In genomic region chr7:66103994-66104393, GRCh38 we compare ENCODE assay signal across 2 cellular contexts.
TF ChIP-seq lines count a peak whose summit lies in the region.
"Not testable (repeated sequence)": the region's sequence is repeated elsewhere in the genome, so short reads cannot be mapped to it uniquely, and the experiment has no call there.

No MANE protein-coding gene starts in this region.

TF ChIP-seq in Ishikawa, 13 proteins besides CTCF, POLR2A, EP300 and RAD21:
- 0 out of 2 replicates have a peak, but pooled peaks have one; percentile 25 for TF ChIP-seq CEBPB (IDR thresholded peaks at IDR 0.05)

TF ChIP-seq in K562, 482 proteins besides CTCF, POLR2A, EP300 and RAD21:
- TF ChIP-seq CEBPB (tag; IDR thresholded peaks at IDR 0.05) = peak; percentile 77
- TF ChIP-seq ZNF316 (IDR thresholded peaks at IDR 0.05) = peak; percentile 28; the same call in 1 of the 2 replicates
- peak; percentile 55 for TF ChIP-seq PRDM10 (IDR thresholded peaks at IDR 0.05; ENCODE audit: partially characterized antibody)
- TF ChIP-seq ATF3 (IDR thresholded peaks at IDR 0.05) = 0 out of 2 replicates have a peak, but pooled peaks have one; percentile 11
- not testable (repeated sequence) for TF ChIP-seq ATF3 (CRISPR knock-in tag; conservative IDR thresholded peaks at IDR 0.05)
- TF ChIP-seq ZNF384 (IDR thresholded peaks at IDR 0.05; ENCODE audit: low read depth, low read length) = 0 out of 2 replicates have a peak, but pooled peaks have one; percentile 12
